ENCODE assay signal across 11 cellular contexts in the genomic region with DNA sequence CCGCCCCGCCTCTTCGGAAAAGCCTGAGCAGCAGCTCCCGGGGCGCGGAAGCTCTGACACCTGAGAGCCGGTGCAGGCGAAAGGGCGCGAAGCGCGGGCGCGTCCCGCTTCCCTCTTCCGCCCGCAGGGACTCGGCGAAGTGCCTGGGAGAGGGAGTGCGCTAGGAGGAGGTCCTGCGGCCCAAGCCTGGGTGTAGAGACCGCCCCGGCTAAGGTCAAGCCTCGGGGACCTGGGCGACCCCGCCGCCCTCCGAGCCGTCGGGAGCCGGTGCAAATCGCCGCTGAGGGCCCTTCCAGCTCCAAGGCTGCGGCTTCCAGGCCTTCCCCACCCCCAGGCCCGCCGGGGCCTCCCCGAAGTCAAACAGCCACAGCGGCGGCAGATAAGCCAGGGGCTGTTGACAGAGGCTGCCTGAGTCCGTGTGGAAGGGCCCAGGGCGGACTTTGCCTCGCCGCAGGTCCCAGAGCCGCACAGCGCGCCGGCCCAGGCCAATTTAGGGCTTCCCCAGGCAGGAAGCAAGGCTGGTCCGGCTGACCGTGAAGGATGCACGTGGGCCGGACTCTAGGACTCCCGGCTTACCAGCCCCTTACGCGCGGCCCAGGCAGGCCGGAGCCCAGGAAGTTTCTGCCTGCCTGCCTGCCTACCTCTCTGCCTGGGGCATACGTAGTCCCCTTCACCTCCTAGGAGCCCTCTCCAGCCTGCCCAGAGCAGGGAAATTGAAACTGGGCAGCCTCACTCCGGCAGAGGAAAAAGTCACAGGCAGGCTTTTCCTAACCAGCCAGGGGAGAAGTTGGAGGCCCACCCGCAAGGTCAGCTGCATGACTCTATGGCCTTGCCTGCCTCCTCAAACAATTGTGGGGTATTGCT. TPM values are rescaled to one million over a fixed set of nuclear protein-coding genes. Genes with fewer than 3 reads are reported as not detected.
A peak's percentile ranks its signal among the peaks of the same experiment; 100 is the strongest.
DNase-seq lines count a peak whose midpoint lies in the region; ATAC-seq and TF ChIP-seq lines count a peak whose summit lies in the region.
"Had no signal": no experiment of that assay in that cellular context is flagged by ENCODE, and none has a peak within 500 bp of the region (broad histone marks: within the 10 kb centered on the region; RNA-seq: fewer than 3 reads in every experiment).

No MANE protein-coding gene starts in this region.

- TF ChIP-seq POLR2A in suprapubic skin (IDR thresholded peaks at IDR 0.05) = no peak

- no peak overlapping the region for H3K27ac Mint-ChIP-seq in activated CD4-positive, alpha-beta T cell treated with anti-CD3 and anti-CD28 coated beads, Interleukin-2, amount 10 ng/mL, durations not matched to agents 7 days and 5 days

- peaks cover 28% of the 10 kb centered on the region for H3K4me1 Mint-ChIP-seq in activated CD4-positive, alpha-beta T cell treated with anti-CD3 and anti-CD28 coated beads, Interleukin-2, amount 10 ng/mL, durations not matched to agents 7 days and 5 days

- TF ChIP-seq EP300 in suprapubic skin (IDR thresholded peaks at IDR 0.05) = no peak

- H3K4me3 Mint-ChIP-seq in activated CD4-positive, alpha-beta T cell treated with anti-CD3 and anti-CD28 coated beads, Interleukin-2, amount 10 ng/mL, durations not matched to agents 7 days and 5 days = peak overlapping the region; percentile 13

- H3K27me3 Mint-ChIP-seq in activated CD4-positive, alpha-beta T cell treated with anti-CD3 and anti-CD28 coated beads, Interleukin-2, amount 10 ng/mL, durations not matched to agents 7 days and 5 days = peaks cover 67% of the 10 kb centered on the region

- POLR2A ChIA-PET in activated CD4-positive, alpha-beta T cell treated with anti-CD3 and anti-CD28 coated beads, Interleukin-2, amount 10 ng/mL, durations not matched to agents 7 days and 5 days (lab: Charles Lee) = no interaction called here

- H3K4me1 ChIP-seq in lower lobe of right lung (peaks cover 37% of the 10 kb centered on the region), suprapubic skin (peaks cover 36% of the 10 kb centered on the region)

- CTCF ChIA-PET in activated CD4-positive, alpha-beta T cell treated with anti-CD3 and anti-CD28 coated beads, Interleukin-2, amount 10 ng/mL, durations not matched to agents 7 days and 5 days (lab: Charles Lee) = interaction anchor here (1.4 kb wide), 1 partner anchor 17 kb away, joined by 3 read pairs; no protein-coding TSS in a partner anchor

- TF ChIP-seq CTCF in coronary artery (IDR thresholded peaks at IDR 0.05) (no peak), lower lobe of right lung (IDR thresholded peaks at IDR 0.05) (no peak), suprapubic skin (IDR thresholded peaks at IDR 0.05) (no peak)

- 94% methylated on average over 2 of the region's 59 CpGs for WGBS in suprapubic skin

- peaks cover 60% of the 10 kb centered on the region for H3K27me3 ChIP-seq in lower lobe of right lung (ENCODE audit: low read depth)
- peaks cover 68% of the 10 kb centered on the region for H3K27me3 ChIP-seq in suprapubic skin

- H3K36me3 ChIP-seq in lower lobe of right lung (no peaks in the 10 kb centered on the region), suprapubic skin (no peaks in the 10 kb centered on the region)

- H3K27ac ChIP-seq in coronary artery (no peak overlapping the region), lower lobe of right lung (no peak overlapping the region), suprapubic skin (no peak overlapping the region)

- H3K9me3 ChIP-seq in lower lobe of right lung (no peaks in the 10 kb centered on the region), suprapubic skin (no peaks in the 10 kb centered on the region)

- H3K36me3 Mint-ChIP-seq in activated CD4-positive, alpha-beta T cell treated with anti-CD3 and anti-CD28 coated beads, Interleukin-2, amount 10 ng/mL, durations not matched to agents 7 days and 5 days (ENCODE audit: low read depth) = no peaks in the 10 kb centered on the region

- DNase-seq in activated CD4-positive, alpha-beta T cell treated with anti-CD3 and anti-CD28 coated beads, Interleukin-2, amount 10 ng/mL, durations not matched to agents 7 days and 5 days = peak; percentile 26
- no peak for DNase-seq in activated CD4-positive, alpha-beta T cell treated with anti-CD3 and anti-CD28 coated beads for 48 hours
- DNase-seq in coronary artery (ENCODE audit: low spot score) = no peak
- no peak for DNase-seq in lower lobe of right lung
- no peak for DNase-seq in suprapubic skin (ENCODE audit: low spot score in 2 of 2)
- DNase-seq in SKM-1 treated with dmso at 0.1 percent for 144 hours (lab: John Stamatoyannopoulos, UW; ENCODE audit: unreplicated experiment) = no peak
- DNase-seq: amniotic stem cell, KBM-7, NCI-H524 treated with DMSO at 0.1 percent for 48 hours had no signal

- H3K4me3 ChIP-seq in coronary artery (peak overlapping the region; percentile 78), lower lobe of right lung (peak overlapping the region; percentile 84), suprapubic skin (peak overlapping the region; percentile 75)

- H3K9me3 Mint-ChIP-seq in activated CD4-positive, alpha-beta T cell treated with anti-CD3 and anti-CD28 coated beads, Interleukin-2, amount 10 ng/mL, durations not matched to agents 7 days and 5 days = no peaks in the 10 kb centered on the region

- intact Hi-C loops in lower lobe of right lung (cut with DNase I) = no loop called here

- ATAC-seq in lower lobe of right lung = peak; percentile 5 to 15
- ATAC-seq in GM19395 (IDR thresholded peaks at IDR 0.05; ENCODE audit: unreplicated experiment) = no peak
- no peak for ATAC-seq in GM18867 (IDR thresholded peaks at IDR 0.05; ENCODE audit: unreplicated experiment)

RNA-seq across cellular contexts. Expression of a gene that starts 2.3 kb away (rescaled TPM):
- under 1 TPM in 1 of 2 experiments, not detected in 1; 0.35 TPM for total RNA-seq in activated CD4-positive, alpha-beta T cell treated with anti-CD3 and anti-CD28 coated beads, Interleukin-2, amount 10 ng/mL, durations not matched to agents 7 days and 5 days
- total RNA-seq in lower lobe of right lung = 0.32 TPM
- 1 to 10 TPM in 1 of 4 donors, under 1 TPM in 1, not detected in 2; 0.30 to 1.5 TPM for total RNA-seq in suprapubic skin

RNA-seq across cellular contexts. Expression of a gene that starts 17.7 kb away (rescaled TPM):
- 1 to 10 TPM in 1 of 2 experiments, under 1 TPM in 1; 0.87 to 1.1 TPM for total RNA-seq in activated CD4-positive, alpha-beta T cell treated with anti-CD3 and anti-CD28 coated beads, Interleukin-2, amount 10 ng/mL, durations not matched to agents 7 days and 5 days
- total RNA-seq in lower lobe of right lung (25.9 TPM), suprapubic skin (1 to 10 TPM in 1 of 4 donors, under 1 TPM in 3; 0.57 to 2.8 (median 0.66) TPM)

RNA-seq across cellular contexts. Expression of a gene that starts 48.1 kb away (rescaled TPM):
- total RNA-seq in activated CD4-positive, alpha-beta T cell treated with anti-CD3 and anti-CD28 coated beads, Interleukin-2, amount 10 ng/mL, durations not matched to agents 7 days and 5 days = 10 to 100 TPM; 33.8 to 36.3 TPM
- total RNA-seq in lower lobe of right lung (28.5 TPM), suprapubic skin (10 to 100 TPM; 21.6 to 50.2 (median 44.3) TPM)

Comparison
In these comparisons a context has a peak if more than half of its experiments do, and no peak if none do; other contexts are left out.
1. ATAC-seq: peak in lower lobe of right lung (2 of 2); none in GM19395 (single experiment) and GM18867 (single experiment).
2. Peak in every context shown above with its lines, with median percentiles within 50 percentile points of each other: H3K4me3 ChIP-seq.